Comparison of ENCODE assay signal across 8 cellular contexts in the genomic region with DNA sequence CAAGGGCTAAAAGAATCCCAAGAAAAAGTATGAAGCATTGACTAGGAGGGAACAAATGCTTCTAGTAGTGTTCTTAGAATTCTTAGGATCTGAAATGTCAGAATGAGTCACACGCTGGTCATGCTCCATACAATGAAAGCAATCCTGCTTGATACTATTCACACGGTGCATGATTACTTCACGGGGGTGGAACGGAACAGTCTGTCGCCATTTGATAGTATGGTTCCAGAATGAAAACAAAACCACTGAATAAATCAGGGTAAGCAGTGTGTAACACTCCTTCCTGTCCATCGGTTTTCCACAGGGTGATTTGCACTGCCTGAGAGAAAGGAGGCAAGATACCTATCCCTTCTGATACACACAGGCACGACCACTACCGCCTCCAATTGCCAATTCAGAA. TPM values are rescaled to one million over a fixed set of nuclear protein-coding genes. Genes with fewer than 3 reads are reported as not detected.
DNase-seq lines count a peak whose midpoint lies in the region; ATAC-seq and TF ChIP-seq lines count a peak whose summit lies in the region.
"Had no signal": no experiment of that assay in that cellular context is flagged by ENCODE, and none has a peak within 500 bp of the region (broad histone marks: within the 10 kb centered on the region; RNA-seq: fewer than 3 reads in every experiment).

No MANE protein-coding gene starts in this region.

- DNase-seq in HK-2 (ENCODE audit: unreplicated experiment): peak; percentile 63
- DNase-seq in activated CD4-positive, alpha-beta T cell treated with anti-CD3 and anti-CD28 coated beads, Interleukin-2, amount 10 ng/mL, durations not matched to agents 24 days and 14 days: no peak
- DNase-seq in glomerular visceral epithelial cell (ENCODE audit: extremely low spot score): peak; percentile 88
- no peak for DNase-seq in smooth muscle cell (lab: John Stamatoyannopoulos, UW; ENCODE audit: unreplicated experiment)
- no peak for DNase-seq in central memory CD4-positive, alpha-beta T cell
- no peak for DNase-seq in iPS-NIHi11 (ENCODE audit: low spot score)
- DNase-seq: stimulated activated naive CD4-positive, alpha-beta T cell treated with Interleukin-2 at 50 U/mL for 16 hours had no signal

- peaks cover 42% of the 10 kb centered on the region for H3K79me2 ChIP-seq in smooth muscle cell (ENCODE audit: low read depth)

- H3K4me3 ChIP-seq in smooth muscle cell: no peak overlapping the region

- peaks cover 37% of the 10 kb centered on the region for H3K36me3 Mint-ChIP-seq in activated CD4-positive, alpha-beta T cell treated with anti-CD3 and anti-CD28 coated beads, Interleukin-2, amount 10 ng/mL, durations not matched to agents 24 days and 14 days (ENCODE audit: low read depth)

- H3K9me3 Mint-ChIP-seq in activated CD4-positive, alpha-beta T cell treated with anti-CD3 and anti-CD28 coated beads, Interleukin-2, amount 10 ng/mL, durations not matched to agents 24 days and 14 days: no peaks in the 10 kb centered on the region

- H3F3A ChIP-seq in smooth muscle cell (ENCODE audit: low read depth): peaks cover 7% of the 10 kb centered on the region

- H3K27me3 Mint-ChIP-seq in activated CD4-positive, alpha-beta T cell treated with anti-CD3 and anti-CD28 coated beads, Interleukin-2, amount 10 ng/mL, durations not matched to agents 24 days and 14 days: no peaks in the 10 kb centered on the region

- H3K4me3 Mint-ChIP-seq in activated CD4-positive, alpha-beta T cell treated with anti-CD3 and anti-CD28 coated beads, Interleukin-2, amount 10 ng/mL, durations not matched to agents 24 days and 14 days: no peak overlapping the region

- peaks cover 9% of the 10 kb centered on the region for H3K36me3 ChIP-seq in smooth muscle cell (ENCODE audit: low read depth)

- peak overlapping the region; percentile 70 for H3K27ac Mint-ChIP-seq in activated CD4-positive, alpha-beta T cell treated with anti-CD3 and anti-CD28 coated beads, Interleukin-2, amount 10 ng/mL, durations not matched to agents 24 days and 14 days

- H3K4me2 ChIP-seq in smooth muscle cell: peak overlapping the region; percentile 28

- no peaks in the 10 kb centered on the region for H3K27me3 ChIP-seq in smooth muscle cell (ENCODE audit: low read depth)

- H4K20me1 ChIP-seq in smooth muscle cell (ENCODE audit: low read depth): peaks cover 81% of the 10 kb centered on the region

- no peaks in the 10 kb centered on the region for H3K9me3 ChIP-seq in smooth muscle cell (replicated peaks; ENCODE audit: low read depth)

- no peak for TF ChIP-seq CTCF in smooth muscle cell (IDR thresholded peaks at IDR 0.05; ENCODE audit: borderline replicate concordance, insufficient read depth, poor library complexity, severe bottlenecking)

- no peaks in the 10 kb centered on the region for H3K4me1 ChIP-seq in smooth muscle cell (ENCODE audit: low read depth)

- no peak overlapping the region for H3K9ac ChIP-seq in smooth muscle cell (ENCODE audit: low read depth)

- 54% methylated on average over 8 of the region's 8 CpGs for WGBS in smooth muscle cell (ENCODE audit: low lambda C conversion rate)

- H3K27ac ChIP-seq in smooth muscle cell (ENCODE audit: low read depth): peak overlapping the region; percentile 79

- no peak for ATAC-seq in GM18870 (IDR thresholded peaks at IDR 0.05; ENCODE audit: unreplicated experiment)

- peaks cover 16% of the 10 kb centered on the region for H3K4me1 Mint-ChIP-seq in activated CD4-positive, alpha-beta T cell treated with anti-CD3 and anti-CD28 coated beads, Interleukin-2, amount 10 ng/mL, durations not matched to agents 24 days and 14 days

- H2AFZ ChIP-seq in smooth muscle cell (ENCODE audit: low read depth): no peak overlapping the region

- intact Hi-C loops in activated CD4-positive, alpha-beta T cell treated with anti-CD3 and anti-CD28 coated beads, Interleukin-2, amount 10 ng/mL, durations not matched to agents 24 days and 14 days (cut with micrococcal nuclease): no loop called here

RNA-seq across cellular contexts. Expression of gene YWHAE, which starts 22.9 kb away (rescaled TPM):
- total RNA-seq in activated CD4-positive, alpha-beta T cell treated with anti-CD3 and anti-CD28 coated beads, Interleukin-2, amount 10 ng/mL, durations not matched to agents 24 days and 14 days: 493 and 504 TPM in 2 replicates
- 586 and 662 TPM in 2 replicates for total RNA-seq in smooth muscle cell
- 383 and 429 TPM in 2 replicates for polyA plus RNA-seq in smooth muscle cell

RNA-seq across cellular contexts. Expression of gene CRK, which starts 33.1 kb away (rescaled TPM):
- total RNA-seq in activated CD4-positive, alpha-beta T cell treated with anti-CD3 and anti-CD28 coated beads, Interleukin-2, amount 10 ng/mL, durations not matched to agents 24 days and 14 days: 22.5 and 24.3 TPM in 2 replicates
- 49.7 and 64.5 TPM in 2 replicates for total RNA-seq in smooth muscle cell
- polyA plus RNA-seq in smooth muscle cell: 56.8 and 69.4 TPM in 2 replicates

Comparison
In these comparisons a context has a peak if more than half of its experiments do, and no peak if none do; other contexts are left out.
1. DNase-seq: peak in HK-2 (single experiment) and glomerular visceral epithelial cell (single experiment); none in activated CD4-positive, alpha-beta T cell treated with anti-CD3 and anti-CD28 coated beads, Interleukin-2, amount 10 ng/mL, durations not matched to agents 24 days and 14 days (single experiment), smooth muscle cell (single experiment), central memory CD4-positive, alpha-beta T cell (single experiment) and iPS-NIHi11 (single experiment).